ENCODE assay signal across 21 cellular contexts in genomic region chr1:117049857-117050256, GRCh38. TPM values are rescaled to one million over a fixed set of nuclear protein-coding genes. Genes with fewer than 3 reads are reported as not detected.
DNase-seq lines count a peak whose midpoint lies in the region; ATAC-seq and TF ChIP-seq lines count a peak whose summit lies in the region.
"Had no signal": no experiment of that assay in that cellular context is flagged by ENCODE, and none has a peak within 500 bp of the region (broad histone marks: within the 10 kb centered on the region; RNA-seq: fewer than 3 reads in every experiment).

No MANE protein-coding gene starts in this region.

- CTCF ChIA-PET in PC-3 (lab: Charles Lee): no interaction called here

- H3K4me1 Mint-ChIP-seq in dendritic cell treated with granulocyte-macrophage colony-stimulating factor and Interleukin-4, amounts not matched to agents 40 ng/mL and 50 ng/mL, for 4 days (ENCODE audit: low read depth): peaks cover 50% of the 10 kb centered on the region
- peaks cover 50% of the 10 kb centered on the region for H3K4me1 Mint-ChIP-seq in stimulated activated naive CD8-positive, alpha-beta T cell treated with anti-CD3 and anti-CD28 coated beads, Interleukin-15, amount 100 ng/mL, for 72 hours

- H3K9me3 ChIP-seq in PC-3 (ENCODE audit: low read length): no peaks in the 10 kb centered on the region
- H3K9me3 ChIP-seq: MG63, mucosa of descending colon, SJCRH30, upper lobe of left lung had no signal

- no peak overlapping the region for H3K4me2 ChIP-seq in PC-3 (ENCODE audit: low read length)

- POLR2A ChIA-PET in PC-3 (lab: Charles Lee; ENCODE audit: unreplicated experiment): no interaction called here

- no peaks in the 10 kb centered on the region for H3K36me3 ChIP-seq in PC-3 (ENCODE audit: low read depth, low read length)
- H3K36me3 ChIP-seq: brain microvascular endothelial cell, MG63, SJCRH30, upper lobe of left lung had no signal

- no peak for TF ChIP-seq CTCF in HL-60 (IDR thresholded peaks at IDR 0.05; ENCODE audit: insufficient read depth, low read length)
- TF ChIP-seq CTCF in PC-3 (conservative IDR thresholded peaks at IDR 0.05; ENCODE audit: low read depth, low read length): no peak

- intact Hi-C loops in Right ventricle myocardium inferior (cut with DNase I) (no loop called here), cardiac septum (cut with DNase I) (loop anchor here (5.0 kb wide), 1 partner anchor 58 kb away; no protein-coding TSS in a partner anchor), PC-3 (cut with micrococcal nuclease) (no loop called here)
- intact Hi-C loops in dendritic cell treated with granulocyte-macrophage colony-stimulating factor and Interleukin-4, amounts not matched to agents 40 ng/mL and 50 ng/mL, for 4 days (cut with micrococcal nuclease): loop anchor here (5.0 to 10.0 kb wide), 2 partner anchors 43 to 85 kb away; no protein-coding TSS in a partner anchor

- H3K27me3 Mint-ChIP-seq in dendritic cell treated with granulocyte-macrophage colony-stimulating factor and Interleukin-4, amounts not matched to agents 40 ng/mL and 50 ng/mL, for 4 days: no peaks in the 10 kb centered on the region
- H3K27me3 Mint-ChIP-seq in stimulated activated naive CD8-positive, alpha-beta T cell treated with anti-CD3 and anti-CD28 coated beads, Interleukin-15, amount 100 ng/mL, for 72 hours: no peaks in the 10 kb centered on the region

- H3K27me3 ChIP-seq in HL-60 (ENCODE audit: insufficient read depth, poor library complexity, severe bottlenecking) (no peaks in the 10 kb centered on the region), PC-3 (ENCODE audit: low read length) (no peaks in the 10 kb centered on the region)
- H3K27me3 ChIP-seq: brain microvascular endothelial cell, MG63, SJCRH30, upper lobe of left lung had no signal

- BruUV-seq in PC-3 (replicated peaks; lab: Mats Ljungman, UMichigan): no TSS peak

- no peaks in the 10 kb centered on the region for H3K9me3 Mint-ChIP-seq in dendritic cell treated with granulocyte-macrophage colony-stimulating factor and Interleukin-4, amounts not matched to agents 40 ng/mL and 50 ng/mL, for 4 days
- H3K9me3 Mint-ChIP-seq in stimulated activated naive CD8-positive, alpha-beta T cell treated with anti-CD3 and anti-CD28 coated beads, Interleukin-15, amount 100 ng/mL, for 72 hours: no peaks in the 10 kb centered on the region
- H3K9me3 Mint-ChIP-seq: T-helper 2 cell treated with Interferon-gamma antibody and Interleukin-4, amounts not matched to agents 5 μg/mL and 100 μg/mL, for 36 hours had no signal

- H3K4me1 ChIP-seq in PC-3 (ENCODE audit: insufficient read depth, low read length): peaks cover 5% of the 10 kb centered on the region; the same call in 1 of the 2 replicates

- no peaks in the 10 kb centered on the region for H3K79me2 ChIP-seq in PC-3 (ENCODE audit: low read length)

- no peaks in the 10 kb centered on the region for H3F3A ChIP-seq in PC-3 (ENCODE audit: low read length, unreplicated experiment)

- DNase-seq in Right ventricle myocardium inferior (ENCODE audit: missing footprints): no peak
- DNase-seq in cardiac septum (ENCODE audit: low spot score): no peak
- peak in 1 of 2 experiments; percentile 23 for DNase-seq in HL-60 (ENCODE audit: low read depth in 1 of 2, low spot score in 1 of 2)
- DNase-seq in stimulated activated naive CD8-positive, alpha-beta T cell treated with anti-CD3 and anti-CD28 coated beads, Interleukin-15, amount 100 ng/mL, for 72 hours: no peak
- DNase-seq in PC-3: no peak
- no peak for DNase-seq in central memory CD4-positive, alpha-beta T cell
- DNase-seq in GM03348 (ENCODE audit: low spot score): no peak
- DNase-seq: activated CD4-positive, CD25-positive, alpha-beta regulatory T cell treated with anti-CD3 and anti-CD28 coated beads, Interleukin-2, amount 50 U/mL, for 72 hours; activated CD8-positive, alpha-beta memory T cell treated with anti-CD3 and anti-CD28 coated beads, Interleukin-2, amount 50 U/mL, for 48 hours; brain microvascular endothelial cell; Calu3; cortex of kidney; H7; MG63; mucosa of descending colon; NCI-H187 treated with DMSO at 0.1 percent for 48 hours; occipital lobe; SJCRH30 had no signal

- H4K20me1 ChIP-seq in PC-3 (ENCODE audit: low read length): no peaks in the 10 kb centered on the region

- no peaks in the 10 kb centered on the region for H3K36me3 Mint-ChIP-seq in dendritic cell treated with granulocyte-macrophage colony-stimulating factor and Interleukin-4, amounts not matched to agents 40 ng/mL and 50 ng/mL, for 4 days (ENCODE audit: low read depth)

- H3K4me3 Mint-ChIP-seq in dendritic cell treated with granulocyte-macrophage colony-stimulating factor and Interleukin-4, amounts not matched to agents 40 ng/mL and 50 ng/mL, for 4 days: no peak overlapping the region
- H3K4me3 Mint-ChIP-seq in stimulated activated naive CD8-positive, alpha-beta T cell treated with anti-CD3 and anti-CD28 coated beads, Interleukin-15, amount 100 ng/mL, for 72 hours: peak overlapping the region; percentile 25 to 44

- H3K27ac ChIP-seq in HL-60 (replicated peaks): peak overlapping the region; percentile 42
- no peak overlapping the region for H3K27ac ChIP-seq in PC-3 (ENCODE audit: low read length)
- H3K27ac ChIP-seq: brain microvascular endothelial cell, SJCRH30 had no signal

- H3K27ac Mint-ChIP-seq in dendritic cell treated with granulocyte-macrophage colony-stimulating factor and Interleukin-4, amounts not matched to agents 40 ng/mL and 50 ng/mL, for 4 days: peak overlapping the region; percentile 68
- H3K27ac Mint-ChIP-seq in stimulated activated naive CD8-positive, alpha-beta T cell treated with anti-CD3 and anti-CD28 coated beads, Interleukin-15, amount 100 ng/mL, for 72 hours: peak overlapping the region; percentile 65 to 79

- H3K4me3 ChIP-seq in HL-60 (replicated peaks; ENCODE audit: insufficient read depth, low read length) (no peak overlapping the region), PC-3 (ENCODE audit: low read length) (no peak overlapping the region)
- H3K4me3 ChIP-seq: MG63, mucosa of descending colon, SJCRH30, upper lobe of left lung had no signal

- H3K9ac ChIP-seq in PC-3 (ENCODE audit: low read length): no peak overlapping the region

- no peaks in the 10 kb centered on the region for H3K9me2 ChIP-seq in PC-3 (replicated peaks; ENCODE audit: low read length)

- ATAC-seq in Right ventricle myocardium inferior (peak; percentile 42), PC-3 (no peak)
- ATAC-seq in stimulated activated naive CD8-positive, alpha-beta T cell treated with anti-CD3 and anti-CD28 coated beads, Interleukin-15, amount 100 ng/mL, for 72 hours: no peak

- H2AFZ ChIP-seq in PC-3 (ENCODE audit: low read length): no peak overlapping the region

RNA-seq across cellular contexts. Expression of gene TTF2, which starts 10.3 kb away (rescaled TPM):
- total RNA-seq in Right ventricle myocardium inferior (7.8 TPM), cardiac septum (9.4 TPM), PC-3 (2014; rRNA removed) (25.1 and 28.8 TPM in 2 replicates)

RNA-seq across cellular contexts. Expression of gene CD101, which starts 48.3 kb away (rescaled TPM):
- total RNA-seq in Right ventricle myocardium inferior (0.38 TPM), cardiac septum (1.6 TPM), PC-3 (2014; rRNA removed) (0.17 and 0.36 TPM in 2 replicates)

Comparison
In these comparisons a context has a peak if more than half of its experiments do, and no peak if none do; other contexts are left out.
1. intact Hi-C loops: an anchor here in cardiac septum (5.0 kb wide) and dendritic cell treated with granulocyte-macrophage colony-stimulating factor and Interleukin-4, amounts not matched to agents 40 ng/mL and 50 ng/mL, for 4 days (5.0 to 10.0 kb wide); none called in Right ventricle myocardium inferior and PC-3.